18 cellular contexts compared by ENCODE assay signal in genomic region chr2:98016908-98017700, GRCh38.
"Had no signal": no experiment of that assay in that cellular context is flagged by ENCODE, and none has a peak within 500 bp of the region (broad histone marks: within the 10 kb centered on the region; RNA-seq: fewer than 3 reads in every experiment).

No MANE protein-coding gene starts in this region.

- H3K27ac ChIP-seq: gastroesophageal sphincter, heart left ventricle, left lung, neural progenitor cell, right lobe of liver, suprapubic skin, vagina had no signal

- FAIRE-seq: endometrium, kidney had no signal

- H3K9me3 ChIP-seq: gastroesophageal sphincter, left lung, right lobe of liver, suprapubic skin, vagina had no signal

- H3K27me3 ChIP-seq: gastroesophageal sphincter, heart left ventricle, left lung, neural progenitor cell, right lobe of liver, suprapubic skin, vagina had no signal

- H3K36me3 ChIP-seq: gastroesophageal sphincter, heart left ventricle, left lung, neural progenitor cell, right lobe of liver, suprapubic skin, vagina had no signal

- H3K4me1 ChIP-seq: gastroesophageal sphincter, neural progenitor cell, right lobe of liver, suprapubic skin, vagina had no signal

- DNase-seq: activated CD4-positive, alpha-beta T cell treated with anti-CD3 and anti-CD28 coated beads for 48 hours; activated CD8-positive, alpha-beta T cell treated with anti-CD3 and anti-CD28 coated beads for 36 hours; activated naive CD4-positive, alpha-beta T cell treated with Interleukin-2 at 50 U/mL for 16 hours; activated naive CD8-positive, alpha-beta T cell treated with anti-CD3 and anti-CD28 coated beads, Interleukin-2, amount 10 ng/mL, durations not matched to agents 7 days and 5 days; activated T-cell treated with anti-CD3 and anti-CD28 coated beads, Interleukin-2, amount 50 U/mL, for 1 hour; amygdala; heart left ventricle; kidney; left lung; naive B cell; right lobe of liver; stimulated activated naive CD4-positive, alpha-beta T cell treated with Interleukin-2 at 50 U/mL for 16 hours; trophoblast cell had no signal

- H3K4me3 ChIP-seq: gastroesophageal sphincter, heart left ventricle, left lung, neural progenitor cell, right lobe of liver, suprapubic skin, vagina had no signal
